21 cellular contexts compared by ENCODE assay signal in the genomic region with DNA sequence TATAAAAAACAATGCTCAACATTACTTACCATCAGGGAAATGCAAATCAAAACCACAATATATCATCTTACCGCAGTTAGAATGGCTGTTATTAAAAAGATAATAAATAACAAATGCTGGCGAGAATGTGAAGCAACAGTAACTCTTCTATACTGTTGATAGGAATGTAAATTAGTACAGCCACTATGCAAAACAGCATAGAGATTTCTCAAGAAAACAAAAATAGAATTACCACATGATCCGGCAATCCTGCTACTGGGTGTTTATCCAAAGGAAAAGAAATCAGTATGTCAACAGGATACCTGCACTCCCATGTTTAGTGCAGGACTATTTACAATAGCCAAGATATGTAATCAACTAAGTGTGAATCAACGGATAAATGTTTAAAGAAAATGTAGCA.
"Had no signal": no experiment of that assay in that cellular context is flagged by ENCODE, and none has a peak within 500 bp of the region (broad histone marks: within the 10 kb centered on the region; RNA-seq: fewer than 3 reads in every experiment).

No MANE protein-coding gene starts in this region.

- H3K4me1 ChIP-seq: body of pancreas, pancreas, upper lobe of right lung had no signal

- H3K27me3 ChIP-seq: body of pancreas, cardiac muscle cell, pancreas, right atrium auricular region, spleen, thyroid gland, upper lobe of right lung had no signal

- H3K9me3 ChIP-seq: body of pancreas, pancreas, thyroid gland, upper lobe of right lung had no signal

- FAIRE-seq: pancreas had no signal

- H3K36me3 ChIP-seq: pancreas, right atrium auricular region, thyroid gland, upper lobe of right lung had no signal

- DNase-seq: activated CD4-positive, alpha-beta T cell treated with anti-CD3 and anti-CD28 coated beads for 1 hour; activated CD4-positive, alpha-beta T cell treated with anti-CD3 and anti-CD28 coated beads, Interleukin-2, amount 50 U/mL, for 1 hour; activated CD8-positive, alpha-beta T cell treated with anti-CD3 and anti-CD28 coated beads, Interleukin-2, amount 10 ng/mL, durations not matched to agents 7 days and 5 days; activated naive CD8-positive, alpha-beta T cell treated with anti-CD3 and anti-CD28 coated beads, Interleukin-2, amount 10 ng/mL, durations not matched to agents 7 days and 5 days; activated T-cell treated with anti-CD3 and anti-CD28 coated beads, Interleukin-2, amount 50 U/mL, for 1 hour; body of pancreas; glutamatergic neuron; hippocampal formation; islet precursor cell; left cardiac atrium; nephron progenitor cell; pancreas; psoas muscle; spleen; stimulated activated CD4-positive, alpha-beta T cell treated with anti-CD3 and anti-CD28 coated beads, Interleukin-4, amount 100 ng/mL, for 4 hours; substantia nigra; T-helper 9 cell; thyroid gland; upper lobe of right lung had no signal

- H3K4me3 ChIP-seq: body of pancreas, cardiac muscle cell, pancreas, psoas muscle, right atrium auricular region, spleen, thyroid gland, upper lobe of right lung had no signal

- ATAC-seq: activated CD8-positive, alpha-beta T cell treated with anti-CD3 and anti-CD28 coated beads, Interleukin-2, amount 10 ng/mL, durations not matched to agents 7 days and 5 days; body of pancreas; left cardiac atrium; pancreas; psoas muscle; upper lobe of right lung had no signal

- H3K27ac ChIP-seq: body of pancreas, cardiac muscle cell, pancreas, psoas muscle, right atrium auricular region, spleen, thyroid gland, upper lobe of right lung had no signal
